18 cellular contexts compared by ENCODE assay signal in the genomic region with DNA sequence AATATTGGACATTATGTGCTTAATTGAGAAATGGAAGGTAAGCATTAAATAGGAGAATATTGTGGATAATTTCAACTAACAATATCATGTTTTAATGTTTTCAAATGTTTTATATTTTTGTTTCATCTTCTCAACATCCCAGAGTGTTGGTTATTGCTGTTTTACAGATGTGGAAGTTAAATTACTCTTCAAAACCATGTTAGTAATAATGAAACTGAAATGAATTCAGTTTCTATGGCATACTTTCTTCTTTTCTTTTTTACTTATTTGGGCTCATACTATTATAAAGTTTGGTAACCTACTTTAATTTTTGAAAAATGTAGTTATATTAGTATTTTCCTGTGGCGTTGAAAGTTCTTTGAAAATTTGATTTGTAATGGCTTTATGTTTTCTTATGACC. TPM values are rescaled to one million over a fixed set of nuclear protein-coding genes. Genes with fewer than 3 reads are reported as not detected.
DNase-seq lines count a peak whose midpoint lies in the region; ATAC-seq and TF ChIP-seq lines count a peak whose summit lies in the region.
"Had no signal": no experiment of that assay in that cellular context is flagged by ENCODE, and none has a peak within 500 bp of the region (broad histone marks: within the 10 kb centered on the region; RNA-seq: fewer than 3 reads in every experiment).

No MANE protein-coding gene starts in this region.

- CTCF ChIA-PET in activated B cell treated with CpG ODN at 0.5 μM for 24 hours (lab: Charles Lee) = interaction anchor here (0.8 to 4.7 kb wide), 2 partner anchors 12 to 30 kb away, joined by 4 to 31 read pairs; a partner anchor contains a TSS

- no peaks in the 10 kb centered on the region; a peak in 1 of 22 replicates for H3K9me3 ChIP-seq in BLaER1 treated with 17β-estradiol and CSF1 and Interleukin-3, amounts not matched to agents 10 nM and 100 nM (replicated peaks in 1 of 11)
- H3K9me3 ChIP-seq: SJSA1, thyroid gland had no signal

- peaks cover 52 to 61% (median 58%) of the 10 kb centered on the region in 10 experiments for H3K4me1 ChIP-seq in BLaER1 treated with 17β-estradiol and CSF1 and Interleukin-3, amounts not matched to agents 10 nM and 100 nM

- DNase-seq in GM12865 (ENCODE audit: low read depth) = peak; percentile 16
- DNase-seq in activated B cell treated with CpG ODN at 0.5 μM for 24 hours = no peak
- no peak for DNase-seq in NCI-H1048 (lab: John Stamatoyannopoulos, UW)
- no peak for DNase-seq in COLO668 (lab: John Stamatoyannopoulos, UW; ENCODE audit: unreplicated experiment)
- no peak for DNase-seq in Ammon's horn (ENCODE audit: low spot score)
- DNase-seq: activated CD4-positive, alpha-beta memory T cell treated with anti-CD3 and anti-CD28 coated beads for 36 hours; C1 segment of cervical spinal cord; DND-41; kidney; NCI-H345; T1000; thyroid gland had no signal

- intact Hi-C loops in activated B cell treated with CpG ODN at 0.5 μM for 24 hours (cut with micrococcal nuclease) = loop anchor here (2.0 kb wide), 1 partner anchor 674 kb away; a partner anchor contains a TSS

- peaks cover 77 to 92% (median 90%) of the 10 kb centered on the region in 11 experiments for H4K20me1 ChIP-seq in BLaER1 treated with 17β-estradiol and CSF1 and Interleukin-3, amounts not matched to agents 10 nM and 100 nM

- H3K36me3 Mint-ChIP-seq in activated B cell treated with CpG ODN at 0.5 μM for 24 hours (ENCODE audit: low read depth) = peaks cover 34% of the 10 kb centered on the region

- POLR2A ChIA-PET in activated B cell treated with CpG ODN at 0.5 μM for 24 hours (lab: Charles Lee) = interaction anchor here (5.1 kb wide), 1 partner anchor 30 kb away, joined by 185 read pairs; a partner anchor contains a TSS

- no peak overlapping the region for H3K4me3 ChIP-seq in BLaER1 treated with 17β-estradiol and CSF1 and Interleukin-3, amounts not matched to agents 10 nM and 100 nM
- H3K4me3 ChIP-seq in GM12865 (ENCODE audit: low read depth, low read length) = peak overlapping the region; percentile 2; the same call in 1 of the 2 replicates
- H3K4me3 ChIP-seq: K562, SJSA1, thyroid gland had no signal

- H3K9ac ChIP-seq in BLaER1 treated with 17β-estradiol and CSF1 and Interleukin-3, amounts not matched to agents 10 nM and 100 nM = no peak overlapping the region

- ATAC-seq in HG03575 (IDR thresholded peaks at IDR 0.05; ENCODE audit: extremely low read depth, insufficient number of reproducible peaks, low FRiP score, unreplicated experiment) (peak; percentile 27), activated B cell treated with CpG ODN at 0.5 μM for 24 hours (ENCODE audit: low read depth) (no peak), HG02642 (IDR thresholded peaks at IDR 0.05; ENCODE audit: poor library complexity, unreplicated experiment) (no peak)
- ATAC-seq: HCT116, K562 had no signal

- peak overlapping the region; percentile 62 for H3K27ac Mint-ChIP-seq in activated B cell treated with CpG ODN at 0.5 μM for 24 hours
- H3K27ac Mint-ChIP-seq: activated CD4-positive, alpha-beta memory T cell treated with anti-CD3 and anti-CD28 coated beads for 36 hours had no signal

- H3K4me1 Mint-ChIP-seq in activated B cell treated with CpG ODN at 0.5 μM for 24 hours = peaks cover 63% of the 10 kb centered on the region

- H3K9me3 Mint-ChIP-seq in activated B cell treated with CpG ODN at 0.5 μM for 24 hours = no peaks in the 10 kb centered on the region
- H3K9me3 Mint-ChIP-seq: activated CD4-positive, alpha-beta memory T cell treated with anti-CD3 and anti-CD28 coated beads for 36 hours had no signal

- peak overlapping the region in 7 of 11 experiments; percentile 42 to 98 (median 90); a peak in 10 of 22 replicates for H3K4me2 ChIP-seq in BLaER1 treated with 17β-estradiol and CSF1 and Interleukin-3, amounts not matched to agents 10 nM and 100 nM

- no peaks in the 10 kb centered on the region for H3K27me3 ChIP-seq in BLaER1 treated with 17β-estradiol and CSF1 and Interleukin-3, amounts not matched to agents 10 nM and 100 nM
- H3K27me3 ChIP-seq: SJSA1, thyroid gland had no signal

- H3K27me3 Mint-ChIP-seq in activated B cell treated with CpG ODN at 0.5 μM for 24 hours = no peaks in the 10 kb centered on the region
- H3K27me3 Mint-ChIP-seq: activated CD4-positive, alpha-beta memory T cell treated with anti-CD3 and anti-CD28 coated beads for 36 hours had no signal

- no peak overlapping the region for H3K27ac ChIP-seq in BLaER1 treated with 17β-estradiol and CSF1 and Interleukin-3, amounts not matched to agents 10 nM and 100 nM
- H3K27ac ChIP-seq: SJSA1, thyroid gland had no signal

- H3K36me3 ChIP-seq in BLaER1 treated with 17β-estradiol and CSF1 and Interleukin-3, amounts not matched to agents 10 nM and 100 nM = peaks cover 12 to 73% (median 61%) of the 10 kb centered on the region in 11 experiments; a peak in 21 of 22 replicates
- H3K36me3 ChIP-seq: thyroid gland had no signal

- peak overlapping the region; percentile 41 for H3K4me3 Mint-ChIP-seq in activated B cell treated with CpG ODN at 0.5 μM for 24 hours
- H3K4me3 Mint-ChIP-seq: activated CD4-positive, alpha-beta memory T cell treated with anti-CD3 and anti-CD28 coated beads for 36 hours had no signal

- TF ChIP-seq CTCF in GM12865 (IDR thresholded peaks at IDR 0.05; ENCODE audit: insufficient read depth, low read depth, low read length, missing control alignments) (no peak), activated B cell treated with CpG ODN at 0.5 μM for 24 hours (IDR thresholded peaks at IDR 0.05) (no peak)

RNA-seq across cellular contexts. Expression of a gene that starts 4.2 kb away (rescaled TPM):
- 80.6 and 85.0 TPM in 2 replicates for total RNA-seq in activated B cell treated with CpG ODN at 0.5 μM for 24 hours

RNA-seq across cellular contexts. Expression of a gene that starts 29.8 kb away (rescaled TPM):
- total RNA-seq in activated B cell treated with CpG ODN at 0.5 μM for 24 hours = 7.8 and 10.1 TPM in 2 replicates
